ENCODE assay signal across 25 cellular contexts in genomic region chr1:22340066-22340465, GRCh38.
"Had no signal": no experiment of that assay in that cellular context is flagged by ENCODE, and none has a peak within 500 bp of the region (broad histone marks: within the 10 kb centered on the region; RNA-seq: fewer than 3 reads in every experiment).

No MANE protein-coding gene starts in this region.

- H3K9me3 ChIP-seq: left lung, lower lobe of right lung, ovary, prostate gland, suprapubic skin, thoracic aorta, tibial artery, upper lobe of right lung had no signal

- ATAC-seq: left colon; left lung; naive thymus-derived CD8-positive, alpha-beta T cell; upper lobe of right lung had no signal

- H3K27me3 ChIP-seq: ovary had no signal

- H3K36me3 ChIP-seq: left lung, lower lobe of right lung, ovary, prostate gland, suprapubic skin, thoracic aorta, tibial artery, upper lobe of right lung had no signal

- DNase-seq: hippocampal formation; immature natural killer cell; kidney; left colon; left lung; lower lobe of right lung; mammary epithelial cell; naive thymus-derived CD8-positive, alpha-beta T cell; ovary; retina; right cardiac atrium; stimulated activated CD4-positive, alpha-beta T cell treated with anti-CD3 and anti-CD28 coated beads, Interleukin-12 subunit alpha, Interleukin-12 subunit beta, amount 100 ng/mL, for 4 hours; stimulated activated CD4-positive, alpha-beta T cell treated with anti-CD3 and anti-CD28 coated beads, Interleukin-15, amount 100 ng/mL, for 24 hours; stimulated activated CD4-positive, alpha-beta T cell treated with anti-CD3 and anti-CD28 coated beads, Interleukin-2, amount 100 ng/mL, for 24 hours; stimulated activated CD4-positive, alpha-beta T cell treated with anti-CD3 and anti-CD28 coated beads, Interleukin-4, amount 100 ng/mL, for 1 hour; stimulated activated naive CD4-positive, alpha-beta T cell; tibial artery; trophoblast cell; upper lobe of right lung had no signal

- H3K4me1 ChIP-seq: left lung, prostate gland, upper lobe of right lung had no signal

- H3K4me3 ChIP-seq: left lung, lower lobe of right lung, ovary, prostate gland, skin epidermis, suprapubic skin, thoracic aorta, tibial artery, upper lobe of right lung had no signal

- H3K27ac ChIP-seq: left lung, lower lobe of right lung, ovary, prostate gland, skin epidermis, suprapubic skin, thoracic aorta, tibial artery, upper lobe of right lung had no signal

- FAIRE-seq: islet of Langerhans, kidney, urothelium cell line had no signal
